ENCODE assay signal across 12 cellular contexts in genomic region chr16:820009-820408, GRCh38. TPM values are rescaled to one million over a fixed set of nuclear protein-coding genes. Genes with fewer than 3 reads are reported as not detected.
"Had no signal": no experiment of that assay in that cellular context is flagged by ENCODE, and none has a peak within 500 bp of the region (broad histone marks: within the 10 kb centered on the region; RNA-seq: fewer than 3 reads in every experiment).

No MANE protein-coding gene starts in this region.

RNA-seq across cellular contexts. Expression of gene GNG13, which starts 19.5 kb away (rescaled TPM):
- total RNA-seq: activated CD4-positive, alpha-beta memory T cell treated with anti-CD3 and anti-CD28 coated beads for 36 hours; activated CD4-positive, alpha-beta T cell treated with anti-CD3 and anti-CD28 coated beads for 36 hours; activated CD8-positive, alpha-beta memory T cell treated with anti-CD3 and anti-CD28 coated beads for 36 hours; activated T-cell treated with anti-CD3 and anti-CD28 coated beads, Interleukin-2, amount 50 U/mL, for 72 hours; activated T-helper 2 cell treated with anti-CD3 and anti-CD28 coated beads, Interferon-gamma antibody, Interleukin-2, Interleukin-4, amounts not matched to agents 10 μg/mL and 5 μg/mL and 100 μg/mL, durations not matched to agents 14 hours and 24 hours and 36 hours; bronchial epithelial cell; LHCN-M2; M059J; PC-3; SJSA1; T-helper 2 cell treated with Interferon-gamma antibody and Interleukin-4, amounts not matched to agents 100 ng/mL and 5 ng/mL, for 36 hours had no signal
- polyA plus RNA-seq: SK-N-SH had no signal

RNA-seq across cellular contexts. Expression of gene MSLN, which starts 59.5 kb away (rescaled TPM):
- total RNA-seq: activated CD4-positive, alpha-beta memory T cell treated with anti-CD3 and anti-CD28 coated beads for 36 hours; activated CD4-positive, alpha-beta T cell treated with anti-CD3 and anti-CD28 coated beads for 36 hours; activated CD8-positive, alpha-beta memory T cell treated with anti-CD3 and anti-CD28 coated beads for 36 hours; activated T-cell treated with anti-CD3 and anti-CD28 coated beads, Interleukin-2, amount 50 U/mL, for 72 hours; activated T-helper 2 cell treated with anti-CD3 and anti-CD28 coated beads, Interferon-gamma antibody, Interleukin-2, Interleukin-4, amounts not matched to agents 10 μg/mL and 5 μg/mL and 100 μg/mL, durations not matched to agents 14 hours and 24 hours and 36 hours; LHCN-M2; SJSA1 had no signal
